In genomic region chr10:48768451-48768766, GRCh38 we compare ENCODE assay signal across 30 cellular contexts.
"Had no signal": no experiment of that assay in that cellular context is flagged by ENCODE, and none has a peak within 500 bp of the region (broad histone marks: within the 10 kb centered on the region; RNA-seq: fewer than 3 reads in every experiment).

No MANE protein-coding gene starts in this region.

- H3K27me3 ChIP-seq: neural progenitor cell, ovary, right lobe of liver, sigmoid colon, suprapubic skin, testis, tibial artery, transverse colon, upper lobe of right lung, uterus had no signal

- H3K4me1 ChIP-seq: parathyroid adenoma, psoas muscle, right lobe of liver, sigmoid colon, suprapubic skin, testis, tibial artery, transverse colon, upper lobe of right lung, uterus had no signal

- H3K9me3 Mint-ChIP-seq: natural killer cell; nephron; neural progenitor cell; stimulated activated naive CD8-positive, alpha-beta T cell treated with anti-CD3 and anti-CD28 coated beads, Interleukin-15, amount 100 ng/mL, for 72 hours; type B pancreatic cell had no signal

- H3K9ac ChIP-seq: neural progenitor cell, parathyroid adenoma had no signal

- H3K9me3 ChIP-seq: ovary, psoas muscle, right lobe of liver, sigmoid colon, suprapubic skin, testis, tibial artery, transverse colon, upper lobe of right lung, uterus had no signal

- H2AFZ ChIP-seq: neural progenitor cell, parathyroid adenoma had no signal

- H3K79me2 ChIP-seq: parathyroid adenoma had no signal

- H3K36me3 ChIP-seq: neural progenitor cell, ovary, right lobe of liver, sigmoid colon, suprapubic skin, tibial artery, transverse colon, upper lobe of right lung, uterus had no signal

- H3K4me3 Mint-ChIP-seq: naive thymus-derived CD4-positive, alpha-beta T cell; natural killer cell; nephron; neural progenitor cell; stimulated activated naive CD8-positive, alpha-beta T cell treated with anti-CD3 and anti-CD28 coated beads, Interleukin-15, amount 100 ng/mL, for 72 hours; type B pancreatic cell had no signal

- H3K36me3 Mint-ChIP-seq: naive thymus-derived CD4-positive, alpha-beta T cell; natural killer cell; neural progenitor cell; type B pancreatic cell had no signal

- H3K4me1 Mint-ChIP-seq: natural killer cell; nephron; neural progenitor cell; stimulated activated naive CD8-positive, alpha-beta T cell treated with anti-CD3 and anti-CD28 coated beads, Interleukin-15, amount 100 ng/mL, for 72 hours had no signal

- H3K27ac ChIP-seq: neural progenitor cell, ovary, parathyroid adenoma, psoas muscle, right lobe of liver, sigmoid colon, suprapubic skin, testis, tibial artery, transverse colon, upper lobe of right lung, uterus had no signal

- DNase-seq: naive thymus-derived CD4-positive, alpha-beta T cell; natural killer cell; occipital lobe; ovary; posterior cingulate gyrus; psoas muscle; right cardiac atrium; right lobe of liver; sigmoid colon; small intestine; stimulated activated CD4-positive, alpha-beta T cell treated with anti-CD3 and anti-CD28 coated beads, Interleukin-15, amount 100 ng/mL, for 24 hours; stimulated activated CD4-positive, alpha-beta T cell treated with anti-CD3 and anti-CD28 coated beads, Interleukin-2, amount 100 ng/mL, for 24 hours; stimulated activated CD4-positive, alpha-beta T cell treated with anti-CD3 and anti-CD28 coated beads, Interleukin-2, amount 100 ng/mL, for 48 hours; stimulated activated CD4-positive, alpha-beta T cell treated with anti-CD3 and anti-CD28 coated beads, Interleukin-4, amount 100 ng/mL, for 24 hours; stimulated activated CD8-positive, alpha-beta memory T cell treated with anti-CD3 and anti-CD28 coated beads, Interleukin-4, amount 100 ng/mL, for 48 hours; stimulated activated naive CD4-positive, alpha-beta T cell; stimulated activated naive CD8-positive, alpha-beta T cell treated with anti-CD3 and anti-CD28 coated beads, Interleukin-15, amount 100 ng/mL, for 72 hours; stimulated activated naive CD8-positive, alpha-beta T cell treated with anti-CD3 and anti-CD28 coated beads, Interleukin-15, Interleukin-2, amounts not matched to agents 100 U/mL and 50 U/mL, for 24 hours; substantia nigra; testis; tibial artery; transverse colon; upper lobe of right lung; uterus had no signal

- H3K27ac Mint-ChIP-seq: naive thymus-derived CD4-positive, alpha-beta T cell; natural killer cell; nephron; neural progenitor cell; progenitor cell of endocrine pancreas; type B pancreatic cell had no signal

- H3K27me3 Mint-ChIP-seq: stimulated activated naive CD8-positive, alpha-beta T cell treated with anti-CD3 and anti-CD28 coated beads, Interleukin-15, amount 100 ng/mL, for 72 hours had no signal

- H3K4me2 ChIP-seq: neural progenitor cell had no signal

- H3K4me3 ChIP-seq: neural progenitor cell, ovary, psoas muscle, right lobe of liver, sigmoid colon, suprapubic skin, testis, tibial artery, transverse colon, upper lobe of right lung, uterus had no signal

- ATAC-seq: naive thymus-derived CD4-positive, alpha-beta T cell; natural killer cell; psoas muscle; right cardiac atrium; right lobe of liver; stimulated activated naive CD8-positive, alpha-beta T cell treated with anti-CD3 and anti-CD28 coated beads, Interleukin-15, Interleukin-2, amounts not matched to agents 100 U/mL and 50 U/mL, for 24 hours had no signal
